11 cellular contexts compared by ENCODE assay signal in genomic region chr14:103136388-103137271, GRCh38. TPM values are rescaled to one million over a fixed set of nuclear protein-coding genes. Genes with fewer than 3 reads are reported as not detected.
DNase-seq lines count a peak whose midpoint lies in the region; ATAC-seq and TF ChIP-seq lines count a peak whose summit lies in the region.
"Had no signal": no experiment of that assay in that cellular context is flagged by ENCODE, and none has a peak within 500 bp of the region (broad histone marks: within the 10 kb centered on the region; RNA-seq: fewer than 3 reads in every experiment).

No MANE protein-coding gene starts in this region.

- no peak overlapping the region for H3K4me3 Mint-ChIP-seq in chondrocyte (ENCODE audit: unreplicated experiment)
- H3K4me3 Mint-ChIP-seq: CD4-positive, CD25-positive, alpha-beta regulatory T cell; T-helper 1 cell treated with Interleukin-12 subunit alpha and Interleukin-12 subunit beta and Interleukin-4 antibody, amounts not matched to agents 30 μg/mL and 1 μg/mL, for 36 hours had no signal

- TF ChIP-seq CTCF in A673 (conservative IDR thresholded peaks at IDR 0.05; ENCODE audit: low read depth, low read length), result no peak
- TF ChIP-seq CTCF in IMR-90 (conservative IDR thresholded peaks at IDR 0.05; ENCODE audit: low read depth, low read length), result 0 out of 2 replicates have a peak, but pooled peaks have one; percentile 7
- peak; percentile 8 for TF ChIP-seq CTCF in chondrocyte (IDR thresholded peaks at IDR 0.05)
- no peak for TF ChIP-seq CTCF in lung (IDR thresholded peaks at IDR 0.05; ENCODE audit: control extremely low read depth, extremely low read depth)

- peak overlapping the region; percentile 58; the same call in 1 of the 2 replicates for H2BK20ac ChIP-seq in IMR-90 (ENCODE audit: low read depth, low read length)

- TF ChIP-seq POLR2A in IMR-90 (IDR thresholded peaks at IDR 0.05; ENCODE audit: low read depth, low read length), result no peak

- no peaks in the 10 kb centered on the region for H3K9me3 ChIP-seq in A673 (ENCODE audit: low read depth, low read length, poor library complexity, severe bottlenecking)
- no peaks in the 10 kb centered on the region for H3K9me3 ChIP-seq in IMR-90 (ENCODE audit: control insufficient read depth, insufficient read depth, low read length)
- H3K9me3 ChIP-seq in lung (ENCODE audit: control insufficient read depth in 2 of 2, insufficient read depth in 1 of 2, low read length in 1 of 2), result no peaks in the 10 kb centered on the region

- peak overlapping the region; percentile 83 for H3K4ac ChIP-seq in IMR-90 (ENCODE audit: low read depth, low read length)

- DNase-seq in A673 (ENCODE audit: low spot score) (peak; percentile 67), IMR-90 (peak; percentile 73), chondrocyte (ENCODE audit: low spot score) (no peak), lung (ENCODE audit: low spot score) (no peak), NCI-H146 treated with DMSO at 0.1 percent for 48 hours (lab: John Stamatoyannopoulos, UW; ENCODE audit: unreplicated experiment) (no peak), GOT3 (lab: John Stamatoyannopoulos, UW) (no peak)
- DNase-seq: CD4-positive, CD25-positive, alpha-beta regulatory T cell had no signal

- peak; percentile 97 for ATAC-seq in IMR-90 (ENCODE audit: low read depth)
- peak; percentile 46 for ATAC-seq in lung (ENCODE audit: insufficient read depth, low FRiP score)
- no peak for ATAC-seq in GM19397 (IDR thresholded peaks at IDR 0.05; ENCODE audit: unreplicated experiment)
- no peak for ATAC-seq in GM21786 (IDR thresholded peaks at IDR 0.05; ENCODE audit: unreplicated experiment)
- ATAC-seq: left lobe of liver had no signal

- intact Hi-C loops in A673 (cut with micrococcal nuclease; ENCODE audit: unreplicated experiment) (no loop called here), IMR-90 (cut with micrococcal nuclease) (no loop called here)

- H3K9me1 ChIP-seq in IMR-90 (ENCODE audit: insufficient read depth, low read length), result peaks cover 8% of the 10 kb centered on the region

- peak overlapping the region; percentile 29 to 92 for H4K8ac ChIP-seq in IMR-90 (ENCODE audit: low read depth in 2 of 2, low read length in 2 of 2)

- POLR2A ChIA-PET in A673 (lab: Charles Lee; ENCODE audit: low non-redundant PET) (no interaction called here), IMR-90 (lab: Charles Lee; ENCODE audit: unreplicated experiment) (no interaction called here)

- H2BK5ac ChIP-seq in IMR-90 (ENCODE audit: low read depth, low read length, poor library complexity, severe bottlenecking), result peak overlapping the region; percentile 57

- no peak for TF ChIP-seq RAD21 in IMR-90 (IDR thresholded peaks at IDR 0.05; ENCODE audit: low read length)

- H3K4me2 ChIP-seq in IMR-90 (ENCODE audit: low read depth, low read length), result no peak overlapping the region

- H3K27ac ChIP-seq in A673 (ENCODE audit: low read depth, low read length, poor library complexity, severe bottlenecking) (peak overlapping the region; percentile 11), IMR-90 (ENCODE audit: insufficient read depth, low read length) (peak overlapping the region; percentile 35), lung (ENCODE audit: low read depth in 1 of 2, low read length in 1 of 2) (no peak overlapping the region)

- peak overlapping the region; percentile 42 for H3K18ac ChIP-seq in IMR-90 (ENCODE audit: low read depth, low read length)

- H3K4me1 ChIP-seq in A673 (ENCODE audit: insufficient read depth, low read length, poor library complexity, severe bottlenecking), result peaks cover 6% of the 10 kb centered on the region
- peaks cover 8% of the 10 kb centered on the region for H3K4me1 ChIP-seq in IMR-90 (ENCODE audit: control insufficient read depth, insufficient read depth, low read length)
- H3K4me1 ChIP-seq in lung (ENCODE audit: control insufficient read depth in 2 of 2, insufficient read depth in 2 of 2, low read length in 2 of 2), result peaks cover 0 to 9% of the 10 kb centered on the region in 2 donors

- H3K23ac ChIP-seq in IMR-90 (ENCODE audit: low read depth, low read length), result peak overlapping the region; percentile 1; the same call in 1 of the 2 replicates

- in situ Hi-C loops in IMR-90 (cut with MboI; ENCODE audit: low sequenced_read_pairs), result no loop called here

- dilution Hi-C loops in IMR-90 (cut with HindIII; ENCODE audit: low sequenced_read_pairs, unreplicated experiment), result no loop called here

- H3K9me3 Mint-ChIP-seq in chondrocyte (ENCODE audit: low read depth), result no peaks in the 10 kb centered on the region
- H3K9me3 Mint-ChIP-seq: T-helper 1 cell treated with Interleukin-12 subunit alpha and Interleukin-12 subunit beta and Interleukin-4 antibody, amounts not matched to agents 30 μg/mL and 1 μg/mL, for 36 hours had no signal

- H3K4me3 ChIP-seq in A673 (ENCODE audit: low read depth, low read length, poor library complexity, severe bottlenecking) (no peak overlapping the region), IMR-90 (ENCODE audit: insufficient read depth, low read depth, low read length) (no peak overlapping the region), lung (no peak overlapping the region)

- H2AK5ac ChIP-seq in IMR-90 (ENCODE audit: low read depth, low read length), result peak overlapping the region; percentile 59

- no peaks in the 10 kb centered on the region for H3K36me3 Mint-ChIP-seq in chondrocyte (ENCODE audit: low read depth)
- H3K36me3 Mint-ChIP-seq: CD4-positive, CD25-positive, alpha-beta regulatory T cell had no signal

- peaks cover 5% of the 10 kb centered on the region for H3K27me3 Mint-ChIP-seq in chondrocyte (ENCODE audit: low read depth)

- H2AFZ ChIP-seq in IMR-90 (replicated peaks; ENCODE audit: low read length, poor library complexity), result peak overlapping the region; percentile 87

- H2BK15ac ChIP-seq in IMR-90 (ENCODE audit: low read depth, low read length), result peak overlapping the region; percentile 36; the same call in 1 of the 3 replicates

- peak overlapping the region; percentile 37 for H4K91ac ChIP-seq in IMR-90 (ENCODE audit: insufficient read depth, low read depth, low read length)

- H3K9ac ChIP-seq in IMR-90 (ENCODE audit: low read depth, low read length), result peak overlapping the region; percentile 12; the same call in 1 of the 2 replicates

- peak overlapping the region; percentile 87 for H2BK120ac ChIP-seq in IMR-90 (ENCODE audit: low read depth, low read length)

- H3K4me1 Mint-ChIP-seq in chondrocyte (ENCODE audit: low read depth), result peaks cover 18% of the 10 kb centered on the region

- peak overlapping the region; percentile 78 for H3K27ac Mint-ChIP-seq in chondrocyte (ENCODE audit: unreplicated experiment)
- H3K27ac Mint-ChIP-seq: CD4-positive, CD25-positive, alpha-beta regulatory T cell; T-helper 1 cell treated with Interleukin-12 subunit alpha and Interleukin-12 subunit beta and Interleukin-4 antibody, amounts not matched to agents 30 μg/mL and 1 μg/mL, for 36 hours had no signal

- no peaks in the 10 kb centered on the region for H3K36me3 ChIP-seq in A673 (ENCODE audit: insufficient read depth, low read length, poor library complexity, severe bottlenecking)
- no peaks in the 10 kb centered on the region for H3K36me3 ChIP-seq in IMR-90 (ENCODE audit: control insufficient read depth, insufficient read depth, low read length)
- peaks cover 0 to 27% of the 10 kb centered on the region in 2 donors for H3K36me3 ChIP-seq in lung (ENCODE audit: control insufficient read depth in 2 of 2, insufficient read depth in 2 of 2, low read length in 2 of 2)

- peak overlapping the region; percentile 18 for H2AK9ac ChIP-seq in IMR-90 (replicated peaks; ENCODE audit: low read depth, low read length, poor library complexity)

- WGBS in IMR-90 (ENCODE audit: extremely low coverage in 2 of 2, insufficient read length in 1 of 2), 2 experiments, result 54% methylated on average over 11 of the region's 20 CpGs; no CpG with 5 or more reads in 1 of the 2 experiments
- WGBS in lung, 2 donors, result 62 to 74% methylated on average over 20 of the region's 20 CpGs

- H4K5ac ChIP-seq in IMR-90 (ENCODE audit: low read depth, low read length), result peak overlapping the region; percentile 85

- H3K14ac ChIP-seq in IMR-90 (replicated peaks; ENCODE audit: low read depth, low read length), result peak overlapping the region; percentile 62

- CTCF ChIA-PET in A673 (lab: Charles Lee), result interaction anchor here (1.1 kb wide), 1 partner anchor 32 kb away, joined by 4 read pairs; no protein-coding TSS in a partner anchor
- CTCF ChIA-PET in IMR-90 (lab: Yijun Ruan, JAX), result interaction anchor here (1.3 kb wide), 1 partner anchor 32 kb away, joined by 5 read pairs; no protein-coding TSS in a partner anchor

- no peak overlapping the region; the same call in 1 of the 2 replicates for H3K56ac ChIP-seq in IMR-90 (ENCODE audit: extremely low read depth, insufficient read depth, low read length)

- BruUV-seq in A673 (replicated peaks; lab: Mats Ljungman, UMichigan) (no TSS peak), IMR-90 (replicated peaks; lab: Mats Ljungman, UMichigan) (no TSS peak)

- no peaks in the 10 kb centered on the region for H4K20me1 ChIP-seq in IMR-90 (ENCODE audit: insufficient read depth, low read length)

- no peaks in the 10 kb centered on the region for H3K79me1 ChIP-seq in IMR-90 (ENCODE audit: low read depth in 1 of 2, low read length in 2 of 2)

- H3K27me3 ChIP-seq in A673 (replicated peaks; ENCODE audit: insufficient read depth, low read depth, low read length, poor library complexity), result no peaks in the 10 kb centered on the region
- H3K27me3 ChIP-seq in IMR-90 (ENCODE audit: control insufficient read depth, insufficient read depth, low read length), result no peaks in the 10 kb centered on the region; the same call in 1 of the 2 replicates
- H3K27me3 ChIP-seq in lung (ENCODE audit: control insufficient read depth, insufficient read depth), result no peaks in the 10 kb centered on the region

RNA-seq across cellular contexts. Expression of gene TNFAIP2, which starts 13.4 kb away (rescaled TPM):
- total RNA-seq in A673 (2021), result 5.5 and 7.0 TPM in 2 replicates
- total RNA-seq in IMR-90 (2012; rRNA removed), result 5.0 and 6.3 TPM in 2 replicates
- 9.6 and 9.9 TPM in 2 replicates for polyA plus RNA-seq in IMR-90 (2012; rRNA removed)
- polyA plus RNA-seq in IMR-90 (2012; cell fraction: cytosol; rRNA removed), result 10.7 and 12.7 TPM in 2 replicates
- 43.9 and 49.0 TPM in 2 replicates for polyA plus RNA-seq in IMR-90 (2012; cell fraction: nucleus; rRNA removed; ENCODE audit: low replicate concordance)
- 1.9 to 16.7 TPM (median 13.3 TPM) in 3 replicates for total RNA-seq in chondrocyte
- total RNA-seq in lung, result 100 to 1,000 TPM in 1 of 2 donors, 10 to 100 TPM in 1; 65.6 to 192 TPM
- 100 to 1,000 TPM; 260 to 519 TPM for polyA plus RNA-seq in lung
- polyA plus RNA-seq: CD4-positive, CD25-positive, alpha-beta regulatory T cell had no signal

RNA-seq across cellular contexts. Expression of gene EXOC3L4, which starts 42.1 kb away (rescaled TPM):
- total RNA-seq in A673 (2021) (not detected in 2 replicates), IMR-90 (2012; rRNA removed) (not detected in 2 replicates), chondrocyte (not detected in 3 replicates), lung (1 to 10 TPM; 3.6 to 4.0 TPM)
- polyA plus RNA-seq in IMR-90 (2012; rRNA removed) (not detected in 2 replicates), lung (1 to 10 TPM; 3.0 to 4.6 TPM)
- 0.14 TPM in 1 of 2 replicates, not detected in the other for polyA plus RNA-seq in IMR-90 (2012; cell fraction: cytosol; rRNA removed)
- polyA plus RNA-seq in IMR-90 (2012; cell fraction: nucleus; rRNA removed; ENCODE audit: low replicate concordance), result 0.72 and 0.85 TPM in 2 replicates
- total RNA-seq: CD4-positive, CD25-positive, alpha-beta regulatory T cell had no signal
- polyA plus RNA-seq: CD4-positive, CD25-positive, alpha-beta regulatory T cell had no signal

RNA-seq across cellular contexts. Expression of gene LBHD2, which starts 52.6 kb away (rescaled TPM):
- total RNA-seq in A673 (2021) (0.99 and 2.3 TPM in 2 replicates), IMR-90 (2012; rRNA removed) (not detected in 2 replicates), chondrocyte (not detected in 3 replicates), lung (not detected)
- polyA plus RNA-seq in IMR-90 (2012; rRNA removed) (not detected in 2 replicates), lung (under 1 TPM in 1 of 2 donors, not detected in 1; 0.08 TPM)
- 0.18 TPM in 1 of 2 replicates, not detected in the other for polyA plus RNA-seq in IMR-90 (2012; cell fraction: cytosol; rRNA removed)
- not detected in 2 replicates for polyA plus RNA-seq in IMR-90 (2012; cell fraction: nucleus; rRNA removed; ENCODE audit: low replicate concordance)
- total RNA-seq: CD4-positive, CD25-positive, alpha-beta regulatory T cell; left lobe of liver had no signal
- polyA plus RNA-seq: CD4-positive, CD25-positive, alpha-beta regulatory T cell had no signal

Comparison
In these comparisons a context has a peak if more than half of its experiments do, and no peak if none do; other contexts are left out.
1. DNase-seq: peak in A673 (single experiment) and IMR-90 (single experiment); none in chondrocyte (single experiment), lung (single experiment), NCI-H146 treated with DMSO at 0.1 percent for 48 hours (single experiment) and GOT3 (single experiment).
2. H3K27ac ChIP-seq: peak in A673 (single experiment) and IMR-90 (single experiment); none in lung (0 of 2).
3. CTCF ChIP-seq: peak in IMR-90 (single experiment) and chondrocyte (single experiment); none in A673 (single experiment) and lung (single experiment).
4. ATAC-seq: peak in IMR-90 (single experiment) and lung (single experiment); none in GM19397 (single experiment) and GM21786 (single experiment).